14 cellular contexts compared by ENCODE assay signal in the genomic region with DNA sequence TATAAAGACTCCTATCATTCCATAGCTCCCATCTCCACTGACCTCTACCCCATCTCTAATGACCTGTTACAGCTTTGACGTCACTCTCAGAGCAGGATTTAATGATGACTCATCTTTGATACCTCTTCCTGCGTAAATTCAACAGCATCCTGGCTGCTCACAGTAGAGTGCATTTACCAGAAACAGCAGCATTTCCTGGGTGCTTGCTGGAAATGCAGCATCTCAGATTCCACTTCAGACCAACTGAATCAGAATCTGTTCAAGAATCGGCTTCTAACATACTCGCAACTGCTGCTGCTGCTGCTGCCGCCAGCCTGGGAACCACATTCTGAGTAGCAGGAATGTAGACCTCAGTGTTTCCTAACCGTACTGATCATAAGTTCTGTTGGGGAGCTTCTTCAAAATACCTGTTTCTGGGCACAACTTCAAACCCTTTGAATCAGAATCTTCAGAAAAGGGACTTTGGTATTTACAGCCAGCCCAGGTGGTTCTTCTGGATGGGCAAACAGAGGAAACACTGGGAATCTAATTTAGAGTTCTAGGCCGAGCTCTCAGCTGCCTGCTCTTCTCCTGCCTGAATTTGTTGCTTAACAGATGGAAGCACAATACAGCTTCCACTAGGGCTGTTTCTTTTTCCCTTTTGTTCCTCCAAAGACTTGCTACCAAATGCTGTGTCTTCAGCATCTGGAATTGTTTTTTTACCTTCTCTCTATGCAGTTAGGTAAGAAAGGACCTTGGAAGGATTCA.
DNase-seq lines count a peak whose midpoint lies in the region; ATAC-seq lines count a peak whose summit lies in the region.
"Had no signal": no experiment of that assay in that cellular context is flagged by ENCODE, and none has a peak within 500 bp of the region (broad histone marks: within the 10 kb centered on the region; RNA-seq: fewer than 3 reads in every experiment).

No MANE protein-coding gene starts in this region.

- H3K4me1 ChIP-seq in endocrine pancreas (ENCODE audit: control insufficient read depth, insufficient read depth, low read length): peaks cover 11% of the 10 kb centered on the region

- H3K9ac ChIP-seq in endocrine pancreas (ENCODE audit: control insufficient read depth, insufficient read depth, low read length): peak overlapping the region; percentile 14
- H3K9ac ChIP-seq: KMS-11 had no signal

- no peaks in the 10 kb centered on the region for H3K27me3 ChIP-seq in endocrine pancreas (ENCODE audit: control insufficient read depth, insufficient read depth, low read length)

- H3K9me3 ChIP-seq in endocrine pancreas (ENCODE audit: control insufficient read depth, low read length): no peaks in the 10 kb centered on the region
- H3K9me3 ChIP-seq: thoracic aorta had no signal

- H3K4me3 ChIP-seq in endocrine pancreas (ENCODE audit: control insufficient read depth, insufficient read depth, low read length): no peak overlapping the region
- H3K4me3 ChIP-seq in skeletal muscle cell (ENCODE audit: low read depth, low read length): no peak overlapping the region
- H3K4me3 ChIP-seq: thoracic aorta had no signal

- DNase-seq in EH (ENCODE audit: low read depth) (peak; percentile 95), NCI-H226 (peak; percentile 4), skeletal muscle cell (ENCODE audit: low read depth) (peak; percentile 48), putamen (ENCODE audit: low spot score) (no peak)
- no peak for DNase-seq in stimulated activated CD4-positive, alpha-beta T cell treated with anti-CD3 and anti-CD28 coated beads, Interleukin-4, amount 100 ng/mL, for 1 hour
- DNase-seq: activated CD8-positive, alpha-beta T cell treated with anti-CD3 and anti-CD28 coated beads, Interleukin-2, amount 10 ng/mL, durations not matched to agents 7 days and 5 days; activated naive CD4-positive, alpha-beta T cell treated with anti-CD3 and anti-CD28 coated beads, Interleukin-2, amount 50 U/mL, for 16 hours; erythroblast; NCI-H187 treated with DMSO at 0.1 percent for 48 hours had no signal

- no peaks in the 10 kb centered on the region for H3K36me3 ChIP-seq in endocrine pancreas (ENCODE audit: control insufficient read depth, insufficient read depth, low read length)
- H3K36me3 ChIP-seq: thoracic aorta had no signal

- no peak for ATAC-seq in GM18498 (IDR thresholded peaks at IDR 0.05; ENCODE audit: unreplicated experiment)
- ATAC-seq: activated CD8-positive, alpha-beta T cell treated with anti-CD3 and anti-CD28 coated beads, Interleukin-2, amount 10 ng/mL, durations not matched to agents 7 days and 5 days; sciatic nerve had no signal

Comparison
In these comparisons a context has a peak if more than half of its experiments do, and no peak if none do; other contexts are left out.
1. DNase-seq: peak in EH (single experiment), NCI-H226 (single experiment) and skeletal muscle cell (single experiment); none in putamen (single experiment) and stimulated activated CD4-positive, alpha-beta T cell treated with anti-CD3 and anti-CD28 coated beads, Interleukin-4, amount 100 ng/mL, for 1 hour (single experiment).